In genomic region chr17:75876938-75877751, GRCh38 we compare ENCODE assay signal across 1 cellular context.
TF ChIP-seq lines count a peak whose summit lies in the region.

No MANE protein-coding gene starts in this region.

TF ChIP-seq in HepG2, 621 proteins besides CTCF, POLR2A, EP300 and RAD21 (continued from another document):
- TF ChIP-seq SOX13 (IDR thresholded peaks at IDR 0.05) (no peak), SOX13 (CRISPR knock-in tag; conservative IDR thresholded peaks at IDR 0.05 in 1 of 2, IDR thresholded peaks at IDR 0.05 in 1 of 2) (0 out of 4 replicates have a peak, but pooled peaks have one; percentile 15 to 43), HES4 (CRISPR knock-in tag; IDR thresholded peaks at IDR 0.05; ENCODE audit: borderline replicate concordance) (0 out of 2 replicates have a peak, but pooled peaks have one; percentile 16), SPEN (CRISPR knock-in tag; IDR thresholded peaks at IDR 0.05; ENCODE audit: low read depth) (no peak), AFF4 (CRISPR knock-in tag; IDR thresholded peaks at IDR 0.05) (0 out of 2 replicates have a peak, but pooled peaks have one; percentile 28), ZFP91 (CRISPR knock-in tag; IDR thresholded peaks at IDR 0.05; ENCODE audit: borderline replicate concordance) (0 out of 2 replicates have a peak, but pooled peaks have one; percentile 10), LCORL (IDR thresholded peaks at IDR 0.05) (no peak), LCORL (CRISPR knock-in tag; IDR thresholded peaks at IDR 0.05) (peak; percentile 55), NFKB2 (CRISPR knock-in tag; IDR thresholded peaks at IDR 0.05; ENCODE audit: borderline replicate concordance) (peak; percentile 69)
